Comparison of ENCODE assay signal across 1 cellular context in genomic region chr5:132293992-132294727, GRCh38.
TF ChIP-seq lines count a peak whose summit lies in the region.

Gene SLC22A4, plus strand, starts transcription at chr5:132294394. Its CDS starts 223 bp downstream, at chr5:132294617.

TF ChIP-seq in WTC11, 78 proteins besides CTCF, POLR2A, EP300 and RAD21 (continued from another document):
- TF ChIP-seq SOX15 (CRISPR knock-in tag; IDR thresholded peaks at IDR 0.05) = no peak
- no peak for TF ChIP-seq EMX1 (CRISPR knock-in tag; IDR thresholded peaks at IDR 0.05)
- TF ChIP-seq KAT7 (CRISPR knock-in tag; IDR thresholded peaks at IDR 0.05; ENCODE audit: borderline replicate concordance) = no peak
- TF ChIP-seq MLX (CRISPR knock-in tag; IDR thresholded peaks at IDR 0.05) = no peak
- no peak for TF ChIP-seq CBFB (CRISPR knock-in tag; IDR thresholded peaks at IDR 0.05; ENCODE audit: low read depth)
- no peak for TF ChIP-seq NFATC4 (CRISPR knock-in tag; IDR thresholded peaks at IDR 0.05)
- no peak for TF ChIP-seq ZMAT4 (CRISPR knock-in tag; IDR thresholded peaks at IDR 0.05)
- TF ChIP-seq TEAD4 (CRISPR knock-in tag; IDR thresholded peaks at IDR 0.05) = no peak
- TF ChIP-seq ZNF263 (CRISPR knock-in tag; IDR thresholded peaks at IDR 0.05; ENCODE audit: low read depth) = no peak
- TF ChIP-seq MAX (CRISPR knock-in tag; IDR thresholded peaks at IDR 0.05) = peak; percentile 85
- no peak for TF ChIP-seq PRDM15 (CRISPR knock-in tag; IDR thresholded peaks at IDR 0.05)
